In the genomic region with DNA sequence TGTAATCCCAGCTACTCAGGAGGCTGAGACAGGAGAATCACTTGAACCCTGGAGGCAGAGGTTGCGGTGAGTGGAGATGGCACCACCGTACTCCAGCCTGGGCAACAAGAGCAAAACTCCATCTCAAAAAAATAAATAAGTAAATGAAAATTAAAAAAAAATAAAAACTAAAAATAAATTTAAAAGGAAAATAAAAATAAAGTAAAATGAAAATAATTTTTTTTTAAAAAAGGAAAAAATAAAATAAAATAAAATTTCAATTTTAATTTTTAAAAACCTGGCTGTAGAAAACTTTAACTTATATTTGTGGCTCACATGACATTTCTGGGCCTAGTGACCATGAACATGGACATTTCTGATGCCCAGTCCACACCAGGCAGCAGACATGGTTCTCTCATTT, we compare ENCODE assay signal across 15 cellular contexts. TPM values are rescaled to one million over a fixed set of nuclear protein-coding genes. Genes with fewer than 3 reads are reported as not detected.
"Had no signal": no experiment of that assay in that cellular context is flagged by ENCODE, and none has a peak within 500 bp of the region (broad histone marks: within the 10 kb centered on the region; RNA-seq: fewer than 3 reads in every experiment).

No MANE protein-coding gene starts in this region.

- H3K27ac ChIP-seq: gastroesophageal sphincter had no signal

- DNase-seq: activated CD4-positive, alpha-beta memory T cell treated with anti-CD3 and anti-CD28 coated beads for 36 hours; activated CD4-positive, alpha-beta T cell treated with anti-CD3 and anti-CD28 coated beads for 36 hours; activated naive CD4-positive, alpha-beta T cell treated with anti-CD3 and anti-CD28 coated beads, Interleukin-2, amount 50 U/mL, for 16 hours; activated T-cell treated with anti-CD3 and anti-CD28 coated beads, Interleukin-2, amount 50 U/mL, for 24 hours; dorsolateral prefrontal cortex; endodermal cell; islet precursor cell; mucosa of descending colon; naive thymus-derived CD8-positive, alpha-beta T cell; posterior cingulate gyrus; stimulated activated CD4-positive, alpha-beta T cell treated with anti-CD3 and anti-CD28 coated beads, Interleukin-4, amount 100 ng/mL, for 24 hours; stimulated activated naive CD4-positive, alpha-beta T cell treated with Interleukin-2 at 50 U/mL for 16 hours; T-helper 9 cell had no signal

- H3K4me1 ChIP-seq: gastroesophageal sphincter had no signal

- H3K4me3 ChIP-seq: dorsolateral prefrontal cortex, gastroesophageal sphincter, mucosa of descending colon had no signal

- H3K36me3 ChIP-seq: gastroesophageal sphincter had no signal

- H3K9me3 ChIP-seq: gastroesophageal sphincter, mucosa of descending colon had no signal

- ATAC-seq: activated CD4-positive, alpha-beta T cell treated with anti-CD3 and anti-CD28 coated beads for 36 hours; naive thymus-derived CD8-positive, alpha-beta T cell had no signal

RNA-seq across cellular contexts. Expression of gene HCK, which starts 16.1 kb away (rescaled TPM):
- total RNA-seq: activated CD4-positive, alpha-beta memory T cell treated with anti-CD3 and anti-CD28 coated beads for 36 hours; activated CD4-positive, alpha-beta T cell treated with anti-CD3 and anti-CD28 coated beads for 36 hours; epithelial cell of proximal tubule had no signal

RNA-seq across cellular contexts. Expression of gene CCM2L, which starts 57.9 kb away (rescaled TPM):
- total RNA-seq: activated CD4-positive, alpha-beta memory T cell treated with anti-CD3 and anti-CD28 coated beads for 36 hours; activated CD4-positive, alpha-beta T cell treated with anti-CD3 and anti-CD28 coated beads for 36 hours; epithelial cell of proximal tubule; naive thymus-derived CD8-positive, alpha-beta T cell had no signal
- polyA plus RNA-seq: naive thymus-derived CD8-positive, alpha-beta T cell had no signal
